Comparison of ENCODE assay signal across 8 cellular contexts in the genomic region with DNA sequence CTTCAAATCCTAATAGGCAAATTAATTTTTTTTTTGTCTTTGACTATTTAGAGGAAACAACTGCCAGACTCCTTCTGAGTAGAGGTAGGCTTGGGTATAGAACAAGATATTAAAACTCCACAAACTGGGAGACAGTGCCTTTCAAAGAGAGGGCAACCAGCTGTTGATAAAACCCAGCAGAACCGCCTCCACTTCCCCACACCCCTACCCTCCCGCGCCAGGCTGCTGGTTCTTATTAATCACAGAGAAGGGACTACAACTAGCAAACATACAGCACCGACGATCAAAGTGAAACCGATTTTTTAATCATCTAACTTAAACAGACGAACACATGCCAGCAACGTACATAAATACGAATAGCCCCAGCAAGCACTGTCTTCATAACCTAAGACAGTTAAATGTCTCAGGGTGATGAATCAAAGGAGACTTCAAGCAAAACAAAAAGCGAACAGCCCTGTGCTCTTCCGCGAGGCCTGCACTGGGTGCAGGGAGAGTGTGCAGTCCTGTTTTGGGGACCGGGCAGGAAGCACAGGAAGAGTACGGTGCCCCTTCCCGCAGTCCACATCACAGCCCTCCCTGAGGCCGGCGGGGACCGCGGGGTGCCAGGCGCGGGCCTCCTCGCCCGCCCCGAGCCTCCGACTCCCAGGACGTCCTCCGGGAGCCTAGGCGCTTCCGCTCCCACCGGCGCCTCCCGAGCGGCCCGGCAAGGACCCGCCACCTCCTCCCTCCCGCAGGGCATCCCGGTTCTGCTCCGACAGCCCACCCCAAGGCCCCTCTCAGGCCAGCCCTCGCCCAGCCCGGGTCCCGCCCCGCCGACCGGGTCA.
A peak's percentile ranks its signal among the peaks of the same experiment; 100 is the strongest.
DNase-seq lines count a peak whose midpoint lies in the region; ATAC-seq, FAIRE-seq and TF ChIP-seq lines count a peak whose summit lies in the region.

No MANE protein-coding gene starts in this region.

- DNase-seq in AG08396 (ENCODE audit: low spot score) (peak; percentile 80), Peyer's patch (peak; percentile 49 to 71 (median 56)), glutamatergic neuron (peak; percentile 44), pancreas (peak; percentile 57 to 77 (median 64)), GF-D8 (lab: John Stamatoyannopoulos, UW) (no peak)

- peak overlapping the region; percentile 94 for H3K4me3 Mint-ChIP-seq in activated naive CD4-positive, alpha-beta T cell treated with anti-CD3 and anti-CD28 coated beads, Interleukin-2, amount 50 U/mL, for 24 hours
- H3K4me3 Mint-ChIP-seq in glutamatergic neuron (ENCODE audit: unreplicated experiment): peak overlapping the region; percentile 90

- no peaks in the 10 kb centered on the region for H3K36me3 ChIP-seq in Peyer's patch
- no peaks in the 10 kb centered on the region for H3K36me3 ChIP-seq in pancreas

- H3K4me1 ChIP-seq in Peyer's patch (peaks cover 0 to 16% (median 3%) of the 10 kb centered on the region in 4 donors), pancreas (peaks cover 9 to 14% (median 13%) of the 10 kb centered on the region in 3 donors)

- H3K27me3 ChIP-seq in Peyer's patch: no peaks in the 10 kb centered on the region
- no peaks in the 10 kb centered on the region for H3K27me3 ChIP-seq in pancreas

- no peak for FAIRE-seq in pancreas (lab: Jason Lieb, UNC)

- WGBS in pancreas, 2 donors: 1% methylated on average over 39 to 44 of the region's 44 CpGs

- H3K4me1 Mint-ChIP-seq in activated naive CD4-positive, alpha-beta T cell treated with anti-CD3 and anti-CD28 coated beads, Interleukin-2, amount 50 U/mL, for 24 hours: peaks cover 16% of the 10 kb centered on the region
- H3K4me1 Mint-ChIP-seq in glutamatergic neuron (ENCODE audit: low read depth, unreplicated experiment): peaks cover 6% of the 10 kb centered on the region

- no peak for TF ChIP-seq CTCF in Peyer's patch (IDR thresholded peaks at IDR 0.05)
- no peak for TF ChIP-seq CTCF in glutamatergic neuron (IDR thresholded peaks at IDR 0.05; ENCODE audit: partially characterized antibody, unreplicated experiment)
- TF ChIP-seq CTCF in pancreas (IDR thresholded peaks at IDR 0.05): no peak

- intact Hi-C loops in pancreas (cut with DNase I): loop anchor here in 1 of 3 donors (10.0 kb wide), 1 partner anchor 54 kb away; no protein-coding TSS in a partner anchor

- H3K9me3 Mint-ChIP-seq in activated naive CD4-positive, alpha-beta T cell treated with anti-CD3 and anti-CD28 coated beads, Interleukin-2, amount 50 U/mL, for 24 hours: no peaks in the 10 kb centered on the region
- peaks cover 6% of the 10 kb centered on the region for H3K9me3 Mint-ChIP-seq in glutamatergic neuron (ENCODE audit: unreplicated experiment)

- H3K36me3 Mint-ChIP-seq in activated naive CD4-positive, alpha-beta T cell treated with anti-CD3 and anti-CD28 coated beads, Interleukin-2, amount 50 U/mL, for 24 hours: no peaks in the 10 kb centered on the region
- H3K36me3 Mint-ChIP-seq in glutamatergic neuron (ENCODE audit: unreplicated experiment): no peaks in the 10 kb centered on the region

- no peak for TF ChIP-seq POLR2A in Peyer's patch (IDR thresholded peaks at IDR 0.05)

- peak overlapping the region; percentile 92 to 96 (median 94) for H3K27ac ChIP-seq in Peyer's patch
- peak overlapping the region; percentile 89 to 95 (median 92) for H3K27ac ChIP-seq in pancreas

- peaks cover 6% of the 10 kb centered on the region for H3K27me3 Mint-ChIP-seq in activated naive CD4-positive, alpha-beta T cell treated with anti-CD3 and anti-CD28 coated beads, Interleukin-2, amount 50 U/mL, for 24 hours
- H3K27me3 Mint-ChIP-seq in glutamatergic neuron (ENCODE audit: unreplicated experiment): peaks cover 3% of the 10 kb centered on the region

- ATAC-seq in GM18861 (IDR thresholded peaks at IDR 0.05; ENCODE audit: unreplicated experiment): peak; percentile 12
- ATAC-seq in HG03066 (IDR thresholded peaks at IDR 0.05; ENCODE audit: low read depth, unreplicated experiment): peak; percentile 23
- ATAC-seq in pancreas: peak; percentile 1 to 32 (median 14)

- H3K27ac Mint-ChIP-seq in activated naive CD4-positive, alpha-beta T cell treated with anti-CD3 and anti-CD28 coated beads, Interleukin-2, amount 50 U/mL, for 24 hours: peak overlapping the region; percentile 92
- H3K27ac Mint-ChIP-seq in glutamatergic neuron (ENCODE audit: unreplicated experiment): peak overlapping the region; percentile 71

- H3K4me3 ChIP-seq in Peyer's patch (peak overlapping the region; percentile 71 to 92 (median 88)), pancreas (peak overlapping the region; percentile 58 to 94 (median 90))

- H3K9me3 ChIP-seq in Peyer's patch: no peaks in the 10 kb centered on the region
- no peaks in the 10 kb centered on the region for H3K9me3 ChIP-seq in pancreas
